Comparison of ENCODE assay signal across 3 cellular contexts in the genomic region with DNA sequence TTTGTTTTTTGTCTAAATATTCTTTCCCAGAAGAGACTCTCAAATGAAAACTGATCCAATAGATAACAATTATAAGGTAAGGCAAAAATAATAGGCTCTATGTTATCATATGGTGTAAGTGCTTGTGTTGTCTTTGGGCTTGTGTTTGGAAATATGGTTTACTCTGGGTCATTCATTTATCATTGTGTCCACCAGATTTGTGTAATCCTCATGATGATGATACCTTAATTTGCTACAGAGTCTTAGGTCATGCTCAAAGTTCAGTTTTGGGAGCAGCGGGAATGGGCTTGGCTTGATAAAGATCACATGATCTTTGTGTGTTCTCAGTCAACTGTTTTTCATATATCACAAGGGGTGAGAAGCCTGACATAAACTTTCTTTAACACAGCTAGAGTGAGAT.
TF ChIP-seq lines count a peak whose summit lies in the region.

No MANE protein-coding gene starts in this region.

TF ChIP-seq in K562, 482 proteins besides CTCF, POLR2A, EP300 and RAD21:
- TF ChIP-seq TFE3 (CRISPR knock-in tag; IDR thresholded peaks at IDR 0.05): peak; percentile 22; the same call in 1 of the 2 replicates
- TF ChIP-seq NCOA1 (IDR thresholded peaks at IDR 0.05; ENCODE audit: low read depth): no peak

TF ChIP-seq in HepG2, 621 proteins besides CTCF, POLR2A, EP300 and RAD21 (continues in another document):
- no peak for TF ChIP-seq MEIS2 (CRISPR knock-in tag; IDR thresholded peaks at IDR 0.05)
- peak; percentile 65; the same call in 1 of the 2 replicates for TF ChIP-seq HNF4G (IDR thresholded peaks at IDR 0.05; ENCODE audit: borderline replicate concordance, low read depth, low read length)
- peak; percentile 68; the same call in 1 of the 2 replicates for TF ChIP-seq HNF4G (CRISPR knock-in tag; IDR thresholded peaks at IDR 0.05; ENCODE audit: borderline replicate concordance, low read depth)
- 0 out of 2 replicates have a peak, but pooled peaks have one; percentile 29 for TF ChIP-seq GFI1 (CRISPR knock-in tag; IDR thresholded peaks at IDR 0.05; ENCODE audit: borderline replicate concordance)
- TF ChIP-seq TOPORS (CRISPR knock-in tag; IDR thresholded peaks at IDR 0.05): no peak
- TF ChIP-seq MED13 (CRISPR knock-in tag; IDR thresholded peaks at IDR 0.05): no peak
- peak; percentile 76; the same call in 1 of the 2 replicates for TF ChIP-seq GATA4 (IDR thresholded peaks at IDR 0.05; ENCODE audit: borderline replicate concordance, low read depth)
- TF ChIP-seq SALL1 (CRISPR knock-in tag; IDR thresholded peaks at IDR 0.05): peak; percentile 77; the same call in 1 of the 2 replicates
- TF ChIP-seq, protein P1, sequence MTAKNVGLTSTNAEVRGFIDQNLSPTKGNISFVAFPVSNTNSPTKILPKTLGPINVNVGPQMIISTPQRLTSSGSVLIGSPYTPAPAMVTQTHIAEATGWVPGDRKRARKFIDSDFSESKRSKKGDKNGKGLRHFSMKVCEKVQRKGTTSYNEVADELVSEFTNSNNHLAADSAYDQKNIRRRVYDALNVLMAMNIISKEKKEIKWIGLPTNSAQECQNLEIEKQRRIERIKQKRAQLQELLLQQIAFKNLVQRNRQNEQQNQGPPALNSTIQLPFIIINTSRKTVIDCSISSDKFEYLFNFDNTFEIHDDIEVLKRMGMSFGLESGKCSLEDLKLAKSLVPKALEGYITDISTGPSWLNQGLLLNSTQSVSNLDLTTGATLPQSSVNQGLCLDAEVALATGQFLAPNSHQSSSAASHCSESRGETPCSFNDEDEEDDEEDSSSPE (CRISPR knock-in tag; IDR thresholded peaks at IDR 0.05): 0 out of 2 replicates have a peak, but pooled peaks have one; percentile 14
- TF ChIP-seq SOX6 (IDR thresholded peaks at IDR 0.05): no peak
- TF ChIP-seq SOX6 (CRISPR knock-in tag; IDR thresholded peaks at IDR 0.05): peak; percentile 93
- no peak for TF ChIP-seq HOXA9 (CRISPR knock-in tag; IDR thresholded peaks at IDR 0.05; ENCODE audit: borderline replicate concordance)
- peak; percentile 77; the same call in 1 of the 2 replicates for TF ChIP-seq NCOR1 (IDR thresholded peaks at IDR 0.05; ENCODE audit: borderline replicate concordance, low read length)
- 0 out of 2 replicates have a peak, but pooled peaks have one; percentile 51 for TF ChIP-seq NFKBIZ (CRISPR knock-in tag; IDR thresholded peaks at IDR 0.05)
- TF ChIP-seq PAF1 (CRISPR knock-in tag; IDR thresholded peaks at IDR 0.05): no peak
- TF ChIP-seq SATB2 (CRISPR knock-in tag; IDR thresholded peaks at IDR 0.05): no peak
- TF ChIP-seq HMG20A (CRISPR knock-in tag; IDR thresholded peaks at IDR 0.05; ENCODE audit: borderline replicate concordance): peak; percentile 70; the same call in 1 of the 2 replicates
- TF ChIP-seq ZNF816 (CRISPR knock-in tag; IDR thresholded peaks at IDR 0.05; ENCODE audit: borderline replicate concordance): 0 out of 2 replicates have a peak, but pooled peaks have one; percentile 54
- peak; percentile 44 for TF ChIP-seq SAP130 (CRISPR knock-in tag; IDR thresholded peaks at IDR 0.05; ENCODE audit: low read depth)
- TF ChIP-seq MED1 (CRISPR knock-in tag; IDR thresholded peaks at IDR 0.05): peak; percentile 82
- peak; percentile 88 for TF ChIP-seq ZBTB21 (CRISPR knock-in tag; IDR thresholded peaks at IDR 0.05)
- peak; percentile 57; the same call in 1 of the 2 replicates for TF ChIP-seq ZNF331 (CRISPR knock-in tag; IDR thresholded peaks at IDR 0.05)
- peak; percentile 71 for TF ChIP-seq ASH2L (IDR thresholded peaks at IDR 0.05; ENCODE audit: insufficient read length, low read depth, low read length)
- TF ChIP-seq FOSL2 (CRISPR knock-in tag; IDR thresholded peaks at IDR 0.05): peak; percentile 63
- TF ChIP-seq PHF21A (CRISPR knock-in tag; IDR thresholded peaks at IDR 0.05): peak; percentile 49; the same call in 1 of the 2 replicates
- TF ChIP-seq SOX13 (IDR thresholded peaks at IDR 0.05): no peak
- peak in 1 of 2 experiments; percentile 93; a peak in 2 of 4 replicates for TF ChIP-seq SOX13 (CRISPR knock-in tag; conservative IDR thresholded peaks at IDR 0.05 in 1 of 2, IDR thresholded peaks at IDR 0.05 in 1 of 2)
- no peak for TF ChIP-seq FOXK2 (IDR thresholded peaks at IDR 0.05)
- TF ChIP-seq FOXJ3 (CRISPR knock-in tag; IDR thresholded peaks at IDR 0.05; ENCODE audit: borderline replicate concordance): peak; percentile 94
- peak; percentile 58; the same call in 1 of the 2 replicates for TF ChIP-seq ZBED4 (CRISPR knock-in tag; IDR thresholded peaks at IDR 0.05; ENCODE audit: borderline replicate concordance)

TF ChIP-seq in neural cell, 6 proteins besides CTCF, POLR2A, EP300 and RAD21:
- TF ChIP-seq SMC3 (conservative IDR thresholded peaks at IDR 0.05; ENCODE audit: poor library complexity) (no peak), MXI1 (conservative IDR thresholded peaks at IDR 0.05; ENCODE audit: poor library complexity, severe bottlenecking) (no peak), TAF1 (IDR thresholded peaks at IDR 0.05; ENCODE audit: low read depth) (no peak), POLR2AphosphoS5 (IDR thresholded peaks at IDR 0.05) (no peak), EZH2 (IDR thresholded peaks at IDR 0.05; ENCODE audit: borderline replicate concordance, insufficient read depth, low read length, poor library complexity, severe bottlenecking) (no peak)
- TF ChIP-seq, protein P2, sequence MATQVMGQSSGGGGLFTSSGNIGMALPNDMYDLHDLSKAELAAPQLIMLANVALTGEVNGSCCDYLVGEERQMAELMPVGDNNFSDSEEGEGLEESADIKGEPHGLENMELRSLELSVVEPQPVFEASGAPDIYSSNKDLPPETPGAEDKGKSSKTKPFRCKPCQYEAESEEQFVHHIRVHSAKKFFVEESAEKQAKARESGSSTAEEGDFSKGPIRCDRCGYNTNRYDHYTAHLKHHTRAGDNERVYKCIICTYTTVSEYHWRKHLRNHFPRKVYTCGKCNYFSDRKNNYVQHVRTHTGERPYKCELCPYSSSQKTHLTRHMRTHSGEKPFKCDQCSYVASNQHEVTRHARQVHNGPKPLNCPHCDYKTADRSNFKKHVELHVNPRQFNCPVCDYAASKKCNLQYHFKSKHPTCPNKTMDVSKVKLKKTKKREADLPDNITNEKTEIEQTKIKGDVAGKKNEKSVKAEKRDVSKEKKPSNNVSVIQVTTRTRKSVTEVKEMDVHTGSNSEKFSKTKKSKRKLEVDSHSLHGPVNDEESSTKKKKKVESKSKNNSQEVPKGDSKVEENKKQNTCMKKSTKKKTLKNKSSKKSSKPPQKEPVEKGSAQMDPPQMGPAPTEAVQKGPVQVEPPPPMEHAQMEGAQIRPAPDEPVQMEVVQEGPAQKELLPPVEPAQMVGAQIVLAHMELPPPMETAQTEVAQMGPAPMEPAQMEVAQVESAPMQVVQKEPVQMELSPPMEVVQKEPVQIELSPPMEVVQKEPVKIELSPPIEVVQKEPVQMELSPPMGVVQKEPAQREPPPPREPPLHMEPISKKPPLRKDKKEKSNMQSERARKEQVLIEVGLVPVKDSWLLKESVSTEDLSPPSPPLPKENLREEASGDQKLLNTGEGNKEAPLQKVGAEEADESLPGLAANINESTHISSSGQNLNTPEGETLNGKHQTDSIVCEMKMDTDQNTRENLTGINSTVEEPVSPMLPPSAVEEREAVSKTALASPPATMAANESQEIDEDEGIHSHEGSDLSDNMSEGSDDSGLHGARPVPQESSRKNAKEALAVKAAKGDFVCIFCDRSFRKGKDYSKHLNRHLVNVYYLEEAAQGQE (IDR thresholded peaks at IDR 0.05; ENCODE audit: borderline replicate concordance): no peak
